Comparison of ENCODE assay signal across 9 cellular contexts in the genomic region with DNA sequence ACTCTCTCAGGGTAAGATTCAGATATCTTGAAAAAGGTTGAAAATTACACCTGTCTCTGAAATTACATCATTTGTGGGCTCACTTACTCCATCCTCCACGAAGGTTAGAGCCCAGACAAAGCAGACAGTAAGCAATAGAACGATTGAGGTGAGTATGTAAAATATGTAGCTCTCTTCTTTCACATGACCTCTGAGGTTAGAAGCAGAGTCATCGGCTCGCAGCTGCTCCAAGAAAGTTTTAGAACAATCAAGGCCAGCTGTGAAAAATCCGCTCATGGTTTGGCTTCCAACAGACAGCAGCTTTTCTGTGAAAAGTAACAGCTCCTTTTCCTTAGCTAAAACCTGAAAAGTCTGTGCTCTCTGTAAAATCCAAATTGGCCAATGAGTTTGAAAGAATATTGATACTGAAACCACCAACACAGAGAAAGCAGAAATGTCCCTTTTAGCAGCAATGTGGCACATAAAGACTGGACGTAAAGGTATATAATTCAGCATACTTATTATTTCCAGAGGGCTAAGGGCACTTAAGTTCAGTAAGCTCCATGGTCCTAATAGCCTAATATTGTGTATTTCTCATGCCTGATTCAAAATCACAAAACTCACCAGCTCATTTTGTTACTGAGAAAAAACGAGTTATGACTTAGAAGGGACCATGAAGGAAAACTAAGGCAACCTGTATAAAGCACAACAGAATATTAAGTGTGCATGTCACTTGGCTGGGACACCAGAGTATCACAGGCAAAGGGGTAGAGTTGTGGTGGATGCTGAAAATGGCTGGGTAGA.
DNase-seq lines count a peak whose midpoint lies in the region; ATAC-seq and TF ChIP-seq lines count a peak whose summit lies in the region.
"Had no signal": no experiment of that assay in that cellular context is flagged by ENCODE, and none has a peak within 500 bp of the region (broad histone marks: within the 10 kb centered on the region; RNA-seq: fewer than 3 reads in every experiment).

No MANE protein-coding gene starts in this region.

- H3K4me3 ChIP-seq in OCI-LY3 (ENCODE audit: low read length) (peak overlapping the region; percentile 68), ovary (no peak overlapping the region), A673 (ENCODE audit: low read depth, low read length, poor library complexity, severe bottlenecking) (no peak overlapping the region)

- intact Hi-C loops in ovary (cut with DNase I) = no loop called here
- intact Hi-C loops in A673 (cut with micrococcal nuclease; ENCODE audit: unreplicated experiment) = no loop called here

- no peak for TF ChIP-seq EP300 in ovary (IDR thresholded peaks at IDR 0.05)

- TF ChIP-seq CTCF in OCI-LY3 (IDR thresholded peaks at IDR 0.05; ENCODE audit: low read depth, low read length) (no peak), ovary (IDR thresholded peaks at IDR 0.05) (no peak), A673 (conservative IDR thresholded peaks at IDR 0.05; ENCODE audit: low read depth, low read length) (no peak)

- H3K79me2 ChIP-seq in OCI-LY3 (ENCODE audit: low read length) = no peaks in the 10 kb centered on the region

- H3K4me1 ChIP-seq in OCI-LY3 (ENCODE audit: low read length) (peaks cover 48% of the 10 kb centered on the region), ovary (ENCODE audit: insufficient read depth) (peaks cover 6% of the 10 kb centered on the region), A673 (ENCODE audit: insufficient read depth, low read length, poor library complexity, severe bottlenecking) (no peaks in the 10 kb centered on the region)

- ATAC-seq in GM18867 (IDR thresholded peaks at IDR 0.05; ENCODE audit: unreplicated experiment) (peak; percentile 46), GM21825 (IDR thresholded peaks at IDR 0.05; ENCODE audit: unreplicated experiment) (peak; percentile 34), HG02571 (IDR thresholded peaks at IDR 0.05; ENCODE audit: unreplicated experiment) (no peak)
- ATAC-seq: left lobe of liver had no signal

- no peaks in the 10 kb centered on the region for H4K20me1 ChIP-seq in OCI-LY3 (ENCODE audit: insufficient read depth, low read length)

- peak overlapping the region; percentile 61 for H3K9ac ChIP-seq in OCI-LY3 (ENCODE audit: low read length)

- peak overlapping the region; percentile 83 for H3K4me2 ChIP-seq in OCI-LY3 (ENCODE audit: low read length)

- H3K36me3 ChIP-seq in OCI-LY3 (replicated peaks; ENCODE audit: low read depth, low read length) (no peaks in the 10 kb centered on the region), ovary (no peaks in the 10 kb centered on the region), A673 (ENCODE audit: insufficient read depth, low read length, poor library complexity, severe bottlenecking) (no peaks in the 10 kb centered on the region)

- DNase-seq in ovary (peak; percentile 39 to 56 (median 46)), A673 (ENCODE audit: low spot score) (no peak), MV-4-11 (lab: John Stamatoyannopoulos, UW) (no peak)
- DNase-seq: activated CD4-positive, alpha-beta T cell treated with anti-CD3 and anti-CD28 coated beads for 4 hours had no signal

- peak overlapping the region; percentile 44 for H2AFZ ChIP-seq in OCI-LY3 (ENCODE audit: low read depth, low read length)

- CTCF ChIA-PET in A673 (lab: Charles Lee) = no interaction called here

- POLR2A ChIA-PET in A673 (lab: Charles Lee; ENCODE audit: low non-redundant PET) = no interaction called here

- peak overlapping the region; percentile 81 for H3K27ac ChIP-seq in OCI-LY3 (ENCODE audit: low read length)
- no peak overlapping the region for H3K27ac ChIP-seq in ovary
- no peak overlapping the region for H3K27ac ChIP-seq in A673 (ENCODE audit: low read depth, low read length, poor library complexity, severe bottlenecking)

- TF ChIP-seq POLR2A in ovary (IDR thresholded peaks at IDR 0.05) = no peak

- 14 to 29% (median 19%) methylated on average over 7 of the region's 7 CpGs for WGBS in ovary, 3 donors

- H3K27me3 ChIP-seq in OCI-LY3 (ENCODE audit: low read depth, low read length) (no peaks in the 10 kb centered on the region), ovary (no peaks in the 10 kb centered on the region), A673 (replicated peaks; ENCODE audit: insufficient read depth, low read depth, low read length, poor library complexity) (no peaks in the 10 kb centered on the region)

- BruUV-seq in A673 (replicated peaks; lab: Mats Ljungman, UMichigan) = no TSS peak

- H3K9me3 ChIP-seq in OCI-LY3 (ENCODE audit: insufficient read depth, low read length) = no peaks in the 10 kb centered on the region
- H3K9me3 ChIP-seq in ovary = no peaks in the 10 kb centered on the region
- H3K9me3 ChIP-seq in A673 (ENCODE audit: low read depth, low read length, poor library complexity, severe bottlenecking) = no peaks in the 10 kb centered on the region

Comparison
In these comparisons a context has a peak if more than half of its experiments do, and no peak if none do; other contexts are left out.
1. DNase-seq: peak in ovary (5 of 5); none in A673 (single experiment) and MV-4-11 (single experiment).